ENCODE assay signal across 23 cellular contexts in genomic region chr7:128944487-128945236, GRCh38. TPM values are rescaled to one million over a fixed set of nuclear protein-coding genes. Genes with fewer than 3 reads are reported as not detected.
A peak's percentile ranks its signal among the peaks of the same experiment; 100 is the strongest.
DNase-seq lines count a peak whose midpoint lies in the region; ATAC-seq, FAIRE-seq and TF ChIP-seq lines count a peak whose summit lies in the region.
"Had no signal": no experiment of that assay in that cellular context is flagged by ENCODE, and none has a peak within 500 bp of the region (broad histone marks: within the 10 kb centered on the region; RNA-seq: fewer than 3 reads in every experiment).

No MANE protein-coding gene starts in this region.

- TF ChIP-seq EP300 in SK-N-SH (IDR thresholded peaks at IDR 0.05; ENCODE audit: borderline replicate concordance in 1 of 2, low read depth in 1 of 2, low read length in 1 of 2): no peak

- no peaks in the 10 kb centered on the region for H3F3A ChIP-seq in SK-N-SH (replicated peaks; ENCODE audit: insufficient read depth)
- H3F3A ChIP-seq in PC-3 (ENCODE audit: low read length, unreplicated experiment): no peaks in the 10 kb centered on the region

- peak overlapping the region in 2 of 3 donors; percentile 2 to 71 for H3K27ac Mint-ChIP-seq in IgD-negative memory B cell
- peak overlapping the region; percentile 67 for H3K27ac Mint-ChIP-seq in dendritic cell treated with granulocyte-macrophage colony-stimulating factor and Interleukin-4, amounts not matched to agents 40 ng/mL and 50 ng/mL, for 4 days
- peak overlapping the region; percentile 43 for H3K27ac Mint-ChIP-seq in stimulated activated naive B cell treated with anti-CD40 and anti-IgM and Interleukin-4, amounts not matched to agents 10 μg/mL and 1 μg/mL and 100 μg/mL, for 72 hours
- H3K27ac Mint-ChIP-seq: CD4-positive, CD25-positive, alpha-beta regulatory T cell had no signal

- BruUV-seq in PC-3 (replicated peaks; lab: Mats Ljungman, UMichigan): no TSS peak

- no peak for TF ChIP-seq POLR2A in GM12891 (IDR thresholded peaks at IDR 0.05; ENCODE audit: low read depth, low read length)

- H3K9me3 ChIP-seq in SK-N-SH (no peaks in the 10 kb centered on the region), PC-3 (ENCODE audit: low read length) (no peaks in the 10 kb centered on the region)
- H3K9me3 ChIP-seq: BE2C had no signal

- ATAC-seq in stimulated activated naive B cell treated with anti-CD40 and anti-IgM and Interleukin-4, amounts not matched to agents 10 μg/mL and 1 μg/mL and 100 μg/mL, for 72 hours (replicated peaks): no peak
- ATAC-seq in PC-3: no peak

- no peaks in the 10 kb centered on the region for H3K36me3 ChIP-seq in SK-N-SH (replicated peaks in 1 of 2; ENCODE audit: control insufficient read depth in 1 of 2, insufficient read depth in 2 of 2, low read length in 1 of 2)
- H3K36me3 ChIP-seq in PC-3 (ENCODE audit: low read depth, low read length): no peaks in the 10 kb centered on the region
- H3K36me3 ChIP-seq: BE2C had no signal

- H4K20me1 ChIP-seq in SK-N-SH (ENCODE audit: insufficient read depth) (no peaks in the 10 kb centered on the region), PC-3 (ENCODE audit: low read length) (no peaks in the 10 kb centered on the region)

- intact Hi-C loops in dendritic cell treated with granulocyte-macrophage colony-stimulating factor and Interleukin-4, amounts not matched to agents 40 ng/mL and 50 ng/mL, for 4 days (cut with micrococcal nuclease): no loop called here
- intact Hi-C loops in PC-3 (cut with micrococcal nuclease): no loop called here

- H3K79me2 ChIP-seq in SK-N-SH (ENCODE audit: insufficient read depth) (no peaks in the 10 kb centered on the region), PC-3 (ENCODE audit: low read length) (no peaks in the 10 kb centered on the region)

- DNase-seq in GM12891 (ENCODE audit: insufficient read length, low spot score) (no peak), SK-N-SH (no peak), caudate nucleus (lab: John Stamatoyannopoulos, UW) (no peak), PC-3 (no peak)
- no peak for DNase-seq in stimulated activated naive B cell treated with anti-CD40 and anti-IgM and Interleukin-4, amounts not matched to agents 10 μg/mL and 1 μg/mL and 100 μg/mL, for 72 hours
- DNase-seq: BE2C; CD4-positive, CD25-positive, alpha-beta regulatory T cell; GOT3; HCEC 1CT; KG1; NCI-H1048; NCI-H1417; NCI-H1694; NCI-H2029 treated with DMSO at 0.1 percent for 48 hours; NCI-H446 treated with DMSO at 0.1 percent for 48 hours; NCI-H526; NCI-H82; NK-92 treated with Interleukin-12 subunit alpha and Interleukin-12 subunit beta, amount 100 ng/mL, for 24 hours; SHP77 had no signal

- H3K4me2 ChIP-seq in SK-N-SH (no peak overlapping the region), PC-3 (ENCODE audit: low read length) (no peak overlapping the region)

- H3K4me1 ChIP-seq in SK-N-SH (ENCODE audit: control insufficient read depth in 1 of 2, insufficient read depth in 2 of 2, low read depth in 1 of 2, low read length in 1 of 2) (peaks cover 0 to 13% of the 10 kb centered on the region in 2 experiments; a peak in 2 of 4 replicates), PC-3 (ENCODE audit: insufficient read depth, low read length) (no peaks in the 10 kb centered on the region)
- H3K4me1 ChIP-seq: BE2C had no signal

- no peak overlapping the region for H3K27ac ChIP-seq in SK-N-SH (ENCODE audit: low read depth in 2 of 2, low read length in 1 of 2)
- no peak overlapping the region for H3K27ac ChIP-seq in caudate nucleus (ENCODE audit: low read depth, low read length)
- H3K27ac ChIP-seq in PC-3 (ENCODE audit: low read length): no peak overlapping the region
- H3K27ac ChIP-seq: RWPE1 had no signal

- CTCF ChIA-PET in SK-N-SH (lab: Yijun Ruan, JAX) (interaction anchor here (1.6 to 2.2 kb wide), 2 partner anchors 65 to 147 kb away, joined by 3 to 9 read pairs; no protein-coding TSS in a partner anchor), PC-3 (lab: Charles Lee) (no interaction called here)

- H3K4me3 ChIP-seq in SK-N-SH (ENCODE audit: low read depth in 2 of 2, low read length in 1 of 2) (no peak overlapping the region), PC-3 (ENCODE audit: low read length) (no peak overlapping the region)

- no peak for TF ChIP-seq RAD21 in SK-N-SH (IDR thresholded peaks at IDR 0.05; ENCODE audit: low read length)

- H3K36me3 Mint-ChIP-seq in IgD-negative memory B cell: peaks cover 2% of the 10 kb centered on the region
- peaks cover 100% of the 10 kb centered on the region for H3K36me3 Mint-ChIP-seq in dendritic cell treated with granulocyte-macrophage colony-stimulating factor and Interleukin-4, amounts not matched to agents 40 ng/mL and 50 ng/mL, for 4 days (ENCODE audit: low read depth)
- H3K36me3 Mint-ChIP-seq in stimulated activated naive B cell treated with anti-CD40 and anti-IgM and Interleukin-4, amounts not matched to agents 10 μg/mL and 1 μg/mL and 100 μg/mL, for 72 hours: peaks cover 56 to 69% of the 10 kb centered on the region in 2 donors
- H3K36me3 Mint-ChIP-seq: CD4-positive, CD25-positive, alpha-beta regulatory T cell had no signal

- peaks cover 16 to 25% (median 20%) of the 10 kb centered on the region in 3 donors for H3K4me1 Mint-ChIP-seq in IgD-negative memory B cell
- peaks cover 86% of the 10 kb centered on the region for H3K4me1 Mint-ChIP-seq in dendritic cell treated with granulocyte-macrophage colony-stimulating factor and Interleukin-4, amounts not matched to agents 40 ng/mL and 50 ng/mL, for 4 days (ENCODE audit: low read depth)
- H3K4me1 Mint-ChIP-seq in stimulated activated naive B cell treated with anti-CD40 and anti-IgM and Interleukin-4, amounts not matched to agents 10 μg/mL and 1 μg/mL and 100 μg/mL, for 72 hours: peaks cover 36 to 69% of the 10 kb centered on the region in 2 donors

- H3K27me3 ChIP-seq in SK-N-SH (ENCODE audit: insufficient read depth): no peaks in the 10 kb centered on the region
- H3K27me3 ChIP-seq in PC-3 (ENCODE audit: low read length): no peaks in the 10 kb centered on the region
- H3K27me3 ChIP-seq: BE2C had no signal

- H3K9me2 ChIP-seq in SK-N-SH (no peaks in the 10 kb centered on the region), PC-3 (replicated peaks; ENCODE audit: low read length) (no peaks in the 10 kb centered on the region)

- WGBS in SK-N-SH (ENCODE audit: low lambda C conversion rate): 81% methylated on average over 7 of the region's 7 CpGs

- H2AFZ ChIP-seq in SK-N-SH (ENCODE audit: low read depth) (no peak overlapping the region), PC-3 (ENCODE audit: low read length) (no peak overlapping the region)

- H3K9ac ChIP-seq in SK-N-SH (no peak overlapping the region), PC-3 (ENCODE audit: low read length) (no peak overlapping the region)

- peak; percentile 13 for FAIRE-seq in GM12891 (lab: Jason Lieb, UNC)
- FAIRE-seq: D721Med had no signal

- peak overlapping the region in 1 of 4 donors; percentile 47 for H3K4me3 Mint-ChIP-seq in IgD-negative memory B cell
- H3K4me3 Mint-ChIP-seq in dendritic cell treated with granulocyte-macrophage colony-stimulating factor and Interleukin-4, amounts not matched to agents 40 ng/mL and 50 ng/mL, for 4 days: peak overlapping the region; percentile 54
- H3K4me3 Mint-ChIP-seq in stimulated activated naive B cell treated with anti-CD40 and anti-IgM and Interleukin-4, amounts not matched to agents 10 μg/mL and 1 μg/mL and 100 μg/mL, for 72 hours: peak overlapping the region; percentile 2 to 25

- TF ChIP-seq CTCF in SK-N-SH (IDR thresholded peaks at IDR 0.05): no peak
- no peak for TF ChIP-seq CTCF in PC-3 (conservative IDR thresholded peaks at IDR 0.05; ENCODE audit: low read depth, low read length)

- no peaks in the 10 kb centered on the region for H3K27me3 Mint-ChIP-seq in IgD-negative memory B cell
- no peaks in the 10 kb centered on the region for H3K27me3 Mint-ChIP-seq in dendritic cell treated with granulocyte-macrophage colony-stimulating factor and Interleukin-4, amounts not matched to agents 40 ng/mL and 50 ng/mL, for 4 days
- no peaks in the 10 kb centered on the region for H3K27me3 Mint-ChIP-seq in stimulated activated naive B cell treated with anti-CD40 and anti-IgM and Interleukin-4, amounts not matched to agents 10 μg/mL and 1 μg/mL and 100 μg/mL, for 72 hours
- H3K27me3 Mint-ChIP-seq: CD4-positive, CD25-positive, alpha-beta regulatory T cell had no signal

- no peaks in the 10 kb centered on the region for H3K9me3 Mint-ChIP-seq in IgD-negative memory B cell
- no peaks in the 10 kb centered on the region for H3K9me3 Mint-ChIP-seq in dendritic cell treated with granulocyte-macrophage colony-stimulating factor and Interleukin-4, amounts not matched to agents 40 ng/mL and 50 ng/mL, for 4 days
- no peaks in the 10 kb centered on the region for H3K9me3 Mint-ChIP-seq in stimulated activated naive B cell treated with anti-CD40 and anti-IgM and Interleukin-4, amounts not matched to agents 10 μg/mL and 1 μg/mL and 100 μg/mL, for 72 hours
- H3K9me3 Mint-ChIP-seq: CD4-positive, CD25-positive, alpha-beta regulatory T cell had no signal

- POLR2A ChIA-PET in SK-N-SH (lab: Yijun Ruan, JAX) (interaction anchor here (1.3 kb wide), 1 partner anchor 15 kb away, joined by 3 read pairs; no protein-coding TSS in a partner anchor), PC-3 (lab: Charles Lee; ENCODE audit: unreplicated experiment) (no interaction called here)

TF ChIP-seq in GM12891, 5 proteins besides CTCF, POLR2A, EP300 and RAD21:
- TF ChIP-seq PAX5 (IDR thresholded peaks at IDR 0.05; ENCODE audit: insufficient read depth, low read length, severe bottlenecking): no peak
- no peak for TF ChIP-seq TAF1 (IDR thresholded peaks at IDR 0.05; ENCODE audit: low read depth, low read length)
- no peak for TF ChIP-seq SPI1 (IDR thresholded peaks at IDR 0.05; ENCODE audit: low read depth, low read length)
- no peak for TF ChIP-seq POLR2AphosphoS5 (IDR thresholded peaks at IDR 0.05; ENCODE audit: low read depth, low read length)

TF ChIP-seq in SK-N-SH, 30 proteins besides CTCF, POLR2A, EP300 and RAD21 (continues in another document):
- no peak for TF ChIP-seq MEF2A (IDR thresholded peaks at IDR 0.05; ENCODE audit: borderline replicate concordance, low read depth)

RNA-seq across cellular contexts. Expression of gene IRF5, which starts 6.9 kb away (rescaled TPM):
- 66.9 TPM for polyA plus RNA-seq in GM12891 (2012; ENCODE audit: low read depth, missing spikeins)
- polyA plus RNA-seq in IgD-negative memory B cell (132 TPM), SK-N-SH (2012; rRNA removed) (0.62 and 1.0 TPM in 2 replicates)
- 0.22 and 0.41 TPM in 2 replicates for polyA plus RNA-seq in SK-N-SH (2012; cell fraction: cytosol; rRNA removed)
- polyA plus RNA-seq in SK-N-SH (2012; cell fraction: nucleus; rRNA removed): 4.6 and 5.5 TPM in 2 replicates
- total RNA-seq in PC-3 (2014; rRNA removed): 12.2 and 15.3 TPM in 2 replicates

RNA-seq across cellular contexts. Expression of gene KCP, which starts 34.2 kb away (rescaled TPM):
- 1.3 TPM for polyA plus RNA-seq in GM12891 (2012; ENCODE audit: low read depth, missing spikeins)
- polyA plus RNA-seq in IgD-negative memory B cell (0.26 TPM), SK-N-SH (2012; rRNA removed) (not detected in 2 replicates)
- 0.01 TPM in 1 of 2 replicates, not detected in the other for polyA plus RNA-seq in SK-N-SH (2012; cell fraction: cytosol; rRNA removed)
- polyA plus RNA-seq in SK-N-SH (2012; cell fraction: nucleus; rRNA removed): 0.08 and 0.11 TPM in 2 replicates
- 3.2 and 3.4 TPM in 2 replicates for total RNA-seq in PC-3 (2014; rRNA removed)

Comparison
In these comparisons a context has a peak if more than half of its experiments do, and no peak if none do; other contexts are left out.
1. RNA of gene IRF5, which starts 6.9 kb away (polyA plus RNA-seq): 132 TPM in IgD-negative memory B cell (single experiment); 0.22 to 5.5 TPM in SK-N-SH; every median in the first group is over 10 times any median in the second.
2. Peak in every context shown above with its lines, with median percentiles within 50 percentile points of each other: H3K27ac Mint-ChIP-seq.